8 cellular contexts compared by ENCODE assay signal in the genomic region with DNA sequence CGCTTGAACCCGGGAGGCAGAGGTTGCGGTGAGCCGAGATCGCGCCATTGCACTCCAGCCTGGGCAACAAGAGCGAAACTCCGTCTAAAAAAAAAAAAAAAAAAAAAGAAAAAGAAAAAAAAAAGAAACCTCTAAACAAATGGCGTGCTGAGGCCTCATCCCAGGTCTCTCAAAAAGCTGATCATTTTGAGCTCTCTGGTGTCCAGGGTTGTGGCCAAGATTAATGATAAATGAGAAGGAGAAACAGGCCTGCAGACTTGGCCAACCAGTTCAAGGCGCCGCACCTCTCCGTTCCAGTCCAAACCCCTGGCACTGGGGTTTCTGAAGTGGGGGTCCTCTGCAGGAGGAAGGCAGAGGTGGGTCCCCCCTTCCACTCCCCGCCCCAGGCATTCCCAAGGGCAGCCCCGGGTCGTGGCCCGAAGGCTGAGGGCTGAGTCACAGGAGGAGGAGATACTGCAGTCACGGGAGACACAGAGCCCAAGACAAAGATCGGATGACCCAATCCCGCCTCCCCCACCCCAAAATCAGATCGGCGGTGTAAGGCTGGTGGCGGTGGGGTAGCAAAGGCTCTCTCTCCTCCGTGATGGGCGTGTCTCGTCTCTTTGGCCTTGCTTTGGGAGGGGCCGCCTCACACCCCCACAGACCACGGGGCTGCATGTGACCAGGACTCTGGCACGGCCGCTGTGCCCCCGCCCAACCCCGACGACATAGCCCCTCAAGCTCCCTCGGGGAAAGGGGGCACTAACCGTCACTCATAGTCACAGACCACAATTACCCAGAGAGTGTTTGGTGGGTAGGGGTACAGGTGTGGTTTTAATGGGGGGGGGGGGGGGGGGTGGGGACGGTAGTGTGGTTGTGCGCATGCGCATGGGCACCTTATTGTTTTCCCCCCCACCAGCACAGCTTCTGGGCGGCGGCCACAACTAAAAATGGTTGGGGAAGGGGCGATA. TPM values are rescaled to one million over a fixed set of nuclear protein-coding genes. Genes with fewer than 3 reads are reported as not detected.
A peak's percentile ranks its signal among the peaks of the same experiment; 100 is the strongest.
DNase-seq lines count a peak whose midpoint lies in the region; TF ChIP-seq lines count a peak whose summit lies in the region.

No MANE protein-coding gene starts in this region.

- H3K27me3 ChIP-seq in endodermal cell (ENCODE audit: control insufficient read depth, insufficient read depth, low read length, poor library complexity, severe bottlenecking): no peaks in the 10 kb centered on the region
- H3K27me3 ChIP-seq in thymus (ENCODE audit: control insufficient read depth, insufficient read depth): no peaks in the 10 kb centered on the region

- H3K9me3 ChIP-seq in endodermal cell (ENCODE audit: control insufficient read depth, low read length) (no peaks in the 10 kb centered on the region), thymus (ENCODE audit: control insufficient read depth) (no peaks in the 10 kb centered on the region)

- peak overlapping the region; percentile 97 for H3K27ac Mint-ChIP-seq in endodermal cell

- WGBS in endodermal cell (ENCODE audit: insufficient coverage in 1 of 2, insufficient read length in 1 of 2), 2 experiments: 7 to 21% methylated on average over 4 to 26 of the region's 40 CpGs
- WGBS in thymus: 36% methylated on average over 39 of the region's 40 CpGs

- peak overlapping the region; percentile 75 for H3K9ac ChIP-seq in endodermal cell (ENCODE audit: extremely low read depth, low read length, poor library complexity, severe bottlenecking)

- H3K4me1 ChIP-seq in endodermal cell (ENCODE audit: control insufficient read depth, insufficient read depth, low read length): peaks cover 12% of the 10 kb centered on the region
- peaks cover 29% of the 10 kb centered on the region for H3K4me1 ChIP-seq in thymus (ENCODE audit: control insufficient read depth, insufficient read depth, low read length)

- H3K36me3 ChIP-seq in endodermal cell (ENCODE audit: control insufficient read depth, insufficient read depth, low read length) (peaks cover 36% of the 10 kb centered on the region), thymus (ENCODE audit: control insufficient read depth, insufficient read depth) (peaks cover 8% of the 10 kb centered on the region)

- TF ChIP-seq CTCF in VCaP (conservative IDR thresholded peaks at IDR 0.05): no peak
- TF ChIP-seq CTCF in endodermal cell (conservative IDR thresholded peaks at IDR 0.05): no peak

- peak; percentile 5 for DNase-seq in NCI-H2029 (lab: John Stamatoyannopoulos, UW)
- DNase-seq in NCI-H2029 treated with DMSO at 0.1 percent for 48 hours (lab: John Stamatoyannopoulos, UW): no peak
- DNase-seq in M059J (ENCODE audit: low read depth): peak; percentile 71
- DNase-seq in endodermal cell: peak; percentile 89
- peak; percentile 72 to 77 for DNase-seq in lung microvascular endothelial cell (ENCODE audit: low read depth in 2 of 2)
- no peak for DNase-seq in globus pallidus (ENCODE audit: low spot score)

- peak overlapping the region; percentile 98 for H3K4me3 Mint-ChIP-seq in endodermal cell

- peaks cover 30% of the 10 kb centered on the region for H3K36me3 Mint-ChIP-seq in endodermal cell (ENCODE audit: low read depth)

- H3K9me3 Mint-ChIP-seq in endodermal cell: no peaks in the 10 kb centered on the region

- peaks cover 13% of the 10 kb centered on the region for H3K4me1 Mint-ChIP-seq in endodermal cell

- H3K27ac ChIP-seq in VCaP (peak overlapping the region; percentile 81), endodermal cell (ENCODE audit: low read depth, low read length) (peak overlapping the region; percentile 81), thymus (ENCODE audit: low read depth) (peak overlapping the region; percentile 31)

- no peaks in the 10 kb centered on the region for H3K27me3 Mint-ChIP-seq in endodermal cell (ENCODE audit: insufficient read depth)

- H3K4me3 ChIP-seq in endodermal cell (ENCODE audit: low read length): peak overlapping the region; percentile 93
- peak overlapping the region; percentile 76 for H3K4me3 ChIP-seq in thymus (ENCODE audit: low read length)

RNA-seq across cellular contexts. Expression of a gene that starts 1.1 kb away (rescaled TPM):
- total RNA-seq in M059J (2014; rRNA removed; shearing (Covaris generic)): 72.4 and 72.7 TPM in 2 replicates
- total RNA-seq in endodermal cell: 100 to 1,000 TPM; 306 to 402 TPM
- 281 TPM for polyA plus RNA-seq in endodermal cell (2013, experiment 1 of 2)
- 251 TPM for polyA plus RNA-seq in endodermal cell (2013, experiment 2 of 2)
- 155 and 161 TPM in 2 replicates for total RNA-seq in lung microvascular endothelial cell
- polyA plus RNA-seq in thymus: 51.7 TPM

RNA-seq across cellular contexts. Expression of a gene that starts 4.0 kb away (rescaled TPM):
- total RNA-seq in M059J (2014; rRNA removed; shearing (Covaris generic)): 0.20 and 0.22 TPM in 2 replicates
- total RNA-seq in endodermal cell: 10 to 100 TPM; 36.1 to 55.5 TPM
- polyA plus RNA-seq in endodermal cell (2013, experiment 1 of 2): 85.1 TPM
- 79.7 TPM for polyA plus RNA-seq in endodermal cell (2013, experiment 2 of 2)
- total RNA-seq in lung microvascular endothelial cell: 0.20 and 0.22 TPM in 2 replicates
- 0.41 TPM for polyA plus RNA-seq in thymus

RNA-seq across cellular contexts. Expression of a gene that starts 14.5 kb away (rescaled TPM):
- 206 and 256 TPM in 2 replicates for total RNA-seq in M059J (2014; rRNA removed; shearing (Covaris generic))
- 1 to 10 TPM; 3.0 to 5.1 TPM for total RNA-seq in endodermal cell
- 1.8 TPM for polyA plus RNA-seq in endodermal cell (2013, experiment 1 of 2)
- polyA plus RNA-seq in endodermal cell (2013, experiment 2 of 2): 1.2 TPM
- 7.5 and 8.3 TPM in 2 replicates for total RNA-seq in lung microvascular endothelial cell
- polyA plus RNA-seq in thymus: 47.6 TPM

RNA-seq across cellular contexts. Expression of a gene that starts 22.8 kb away (rescaled TPM):
- 982 and 1,027 TPM in 2 replicates for total RNA-seq in M059J (2014; rRNA removed; shearing (Covaris generic))
- 1,000 to 10,000 TPM; 1,077 to 1,196 TPM for total RNA-seq in endodermal cell
- 1,840 TPM for polyA plus RNA-seq in endodermal cell (2013, experiment 1 of 2)
- 1,865 TPM for polyA plus RNA-seq in endodermal cell (2013, experiment 2 of 2)
- total RNA-seq in lung microvascular endothelial cell: 852 and 854 TPM in 2 replicates
- polyA plus RNA-seq in thymus: 4,515 TPM

RNA-seq across cellular contexts. Expression of a gene that starts 40.7 kb away (rescaled TPM):
- total RNA-seq in M059J (2014; rRNA removed; shearing (Covaris generic)): 5.7 and 11.4 TPM in 2 replicates
- total RNA-seq in endodermal cell (10 to 100 TPM; 17.7 to 18.5 TPM), lung microvascular endothelial cell (6.5 and 11.1 TPM in 2 replicates)
- 13.4 TPM for polyA plus RNA-seq in endodermal cell (2013, experiment 1 of 2)
- polyA plus RNA-seq in endodermal cell (2013, experiment 2 of 2): 11.3 TPM
- polyA plus RNA-seq in thymus: 8.8 TPM

Comparison
In these comparisons a context has a peak if more than half of its experiments do, and no peak if none do; other contexts are left out.
1. DNase-seq: peak in NCI-H2029 (single experiment), M059J (single experiment), endodermal cell (single experiment) and lung microvascular endothelial cell (2 of 2); none in NCI-H2029 treated with DMSO at 0.1 percent for 48 hours (single experiment) and globus pallidus (single experiment).
2. H3K27ac ChIP-seq: peak in every context shown above with its lines; median percentile 81 in VCaP; 81 in endodermal cell; 31 in thymus.
3. RNA of a gene that starts 4.0 kb away (total RNA-seq): 36.1 to 55.5 TPM in endodermal cell; 0.20 to 0.22 TPM in lung microvascular endothelial cell and 0.20 to 0.22 TPM in M059J; every median in the first group is over 10 times any median in the second.
4. RNA of a gene that starts 14.5 kb away (total RNA-seq): 206 to 256 TPM in M059J; 7.5 to 8.3 TPM in lung microvascular endothelial cell and 3.0 to 5.1 TPM in endodermal cell; every median in the first group is over 10 times any median in the second.